In genomic region chr5:115450741-115451140, GRCh38 we compare ENCODE assay signal across 11 cellular contexts.
DNase-seq lines count a peak whose midpoint lies in the region; ATAC-seq lines count a peak whose summit lies in the region.
"Had no signal": no experiment of that assay in that cellular context is flagged by ENCODE, and none has a peak within 500 bp of the region (broad histone marks: within the 10 kb centered on the region; RNA-seq: fewer than 3 reads in every experiment).

No MANE protein-coding gene starts in this region.

- ATAC-seq in GM18520 (IDR thresholded peaks at IDR 0.05; ENCODE audit: unreplicated experiment) (peak; percentile 74), HG02973 (IDR thresholded peaks at IDR 0.05; ENCODE audit: unreplicated experiment) (peak; percentile 64), sciatic nerve (peak; percentile 64)
- ATAC-seq: gastrocnemius medialis had no signal

- intact Hi-C loops in sciatic nerve (cut with DNase I): no loop called here

- DNase-seq in dedifferentiated amniotic fluid mesenchymal stem cell (ENCODE audit: extremely low spot score): peak; percentile 74
- no peak for DNase-seq in sciatic nerve (ENCODE audit: low spot score)
- no peak for DNase-seq in COLO829 (ENCODE audit: low spot score)
- no peak for DNase-seq in stimulated activated CD8-positive, alpha-beta memory T cell treated with anti-CD3 and anti-CD28 coated beads, Interleukin-4, amount 100 ng/mL, for 48 hours
- no peak for DNase-seq in NCI-H82 (lab: John Stamatoyannopoulos, UW)
- DNase-seq in cerebellum (ENCODE audit: low spot score): no peak
- DNase-seq: activated CD8-positive, alpha-beta memory T cell treated with anti-CD3 and anti-CD28 coated beads, Interleukin-2, amount 50 U/mL, for 4 hours; gastrocnemius medialis; retina had no signal
